ENCODE assay signal across 9 cellular contexts in genomic region chr13:95535243-95535642, GRCh38. TPM values are rescaled to one million over a fixed set of nuclear protein-coding genes. Genes with fewer than 3 reads are reported as not detected.
DNase-seq lines count a peak whose midpoint lies in the region; ATAC-seq, FAIRE-seq and TF ChIP-seq lines count a peak whose summit lies in the region.
"Had no signal": no experiment of that assay in that cellular context is flagged by ENCODE, and none has a peak within 500 bp of the region (broad histone marks: within the 10 kb centered on the region; RNA-seq: fewer than 3 reads in every experiment).

No MANE protein-coding gene starts in this region.

- no peak for FAIRE-seq in GM12892 (lab: Jason Lieb, UNC)

- no peak for TF ChIP-seq POLR2A in GM12892 (IDR thresholded peaks at IDR 0.05; ENCODE audit: low read depth, low read length)

- TF ChIP-seq CTCF in dorsolateral prefrontal cortex (IDR thresholded peaks at IDR 0.05 in 54 of 56, conservative IDR thresholded peaks at IDR 0.05 in 2 of 56; ENCODE audit: low read depth in 1 of 56, partially characterized antibody in 56 of 56), result no peak

- peaks cover 0 to 19% (median 0%) of the 10 kb centered on the region in 45 donors for H3K27me3 ChIP-seq in dorsolateral prefrontal cortex

- ATAC-seq in HG02610 (IDR thresholded peaks at IDR 0.05; ENCODE audit: unreplicated experiment), result peak; percentile 71
- peak; percentile 67 for ATAC-seq in left colon

- intact Hi-C loops in left colon (cut with DNase I, micrococcal nuclease) (no loop called here), dorsolateral prefrontal cortex (cut with DNase I) (loop anchor here in 1 of 2 donors (5.0 kb wide), 1 partner anchor 297 kb away; no protein-coding TSS in a partner anchor)

- H3K27ac ChIP-seq in dorsolateral prefrontal cortex, result no peak overlapping the region

- no peak overlapping the region for H3K4me3 ChIP-seq in dorsolateral prefrontal cortex

- peak; percentile 79 for DNase-seq in ELR (ENCODE audit: low read depth)
- peak; percentile 80 for DNase-seq in SHP77 (lab: John Stamatoyannopoulos, UW)
- DNase-seq in left colon, result no peak
- DNase-seq in GM12892 (ENCODE audit: insufficient read length), result no peak
- DNase-seq in GDM1 (lab: John Stamatoyannopoulos, UW), result no peak
- no peak for DNase-seq in occipital lobe (lab: John Stamatoyannopoulos, UW)
- no peak for DNase-seq in dorsolateral prefrontal cortex
- DNase-seq: NCI-H2081 treated with DMSO at 0.1 percent for 48 hours had no signal

RNA-seq across cellular contexts. Expression of gene CLDN10, which starts 17.3 kb away (rescaled TPM):
- total RNA-seq in left colon (under 1 TPM in 1 of 2 donors, not detected in 1; 0.28 TPM), occipital lobe (2.3 TPM), dorsolateral prefrontal cortex (100 to 1,000 TPM in 2 of 120 experiments, 10 to 100 TPM in 118; 13.0 to 152 (median 40.2) TPM)
- 0.32 TPM for polyA plus RNA-seq in GM12892 (2012; ENCODE audit: missing spikeins)

Comparison
In these comparisons a context has a peak if more than half of its experiments do, and no peak if none do; other contexts are left out.
1. DNase-seq: peak in ELR (single experiment) and SHP77 (2 of 2); none in left colon (0 of 2), GM12892 (single experiment), GDM1 (single experiment), occipital lobe (single experiment) and dorsolateral prefrontal cortex (0 of 10).